ENCODE assay signal across 19 cellular contexts in genomic region chr14:69553221-69553620, GRCh38. TPM values are rescaled to one million over a fixed set of nuclear protein-coding genes. Genes with fewer than 3 reads are reported as not detected.
DNase-seq lines count a peak whose midpoint lies in the region; ATAC-seq and TF ChIP-seq lines count a peak whose summit lies in the region.
"Had no signal": no experiment of that assay in that cellular context is flagged by ENCODE, and none has a peak within 500 bp of the region (broad histone marks: within the 10 kb centered on the region; RNA-seq: fewer than 3 reads in every experiment).

No MANE protein-coding gene starts in this region.

- H3K27ac Mint-ChIP-seq in activated T-cell treated with anti-CD3 and anti-CD28 coated beads, Interleukin-2, amount 50 U/mL, for 72 hours = no peak overlapping the region
- H3K27ac Mint-ChIP-seq: natural killer cell treated with Interleukin-12 subunit alpha and Interleukin-12 subunit beta and Interleukin-15 and Interleukin-18, amount 100 ng/mL, for 72 hours; T-helper 17 cell; type B pancreatic cell had no signal

- no peak for TF ChIP-seq CTCF in fibroblast of pulmonary artery (IDR thresholded peaks at IDR 0.05; ENCODE audit: low read length, missing control alignments)

- no peak overlapping the region for H3K4me3 ChIP-seq in fibroblast of pulmonary artery (replicated peaks; ENCODE audit: low read depth, low read length)
- H3K4me3 ChIP-seq: lower lobe of right lung had no signal

- no peaks in the 10 kb centered on the region for H3K4me1 Mint-ChIP-seq in activated T-cell treated with anti-CD3 and anti-CD28 coated beads, Interleukin-2, amount 50 U/mL, for 72 hours (ENCODE audit: low read depth)

- H3K27me3 Mint-ChIP-seq in activated T-cell treated with anti-CD3 and anti-CD28 coated beads, Interleukin-2, amount 50 U/mL, for 72 hours (ENCODE audit: low read depth) = peaks cover 34% of the 10 kb centered on the region

- no peaks in the 10 kb centered on the region for H3K36me3 Mint-ChIP-seq in activated T-cell treated with anti-CD3 and anti-CD28 coated beads, Interleukin-2, amount 50 U/mL, for 72 hours (ENCODE audit: insufficient read depth in 2 of 2)
- H3K36me3 Mint-ChIP-seq: natural killer cell treated with Interleukin-12 subunit alpha and Interleukin-12 subunit beta and Interleukin-15 and Interleukin-18, amount 100 ng/mL, for 72 hours; type B pancreatic cell had no signal

- DNase-seq in SIG-M5 treated with dmso at 0.1 percent for 504 hours (lab: John Stamatoyannopoulos, UW; ENCODE audit: unreplicated experiment) = peak; percentile 14
- DNase-seq in SIG-M5 (lab: John Stamatoyannopoulos, UW) = no peak
- peak; percentile 26 for DNase-seq in RPMI7951 (ENCODE audit: low read depth)
- DNase-seq in fibroblast of pulmonary artery (ENCODE audit: low read depth) = peak; percentile 92
- no peak for DNase-seq in dedifferentiated amniotic fluid mesenchymal stem cell (ENCODE audit: extremely low spot score)
- DNase-seq in ureter (ENCODE audit: low spot score) = no peak
- DNase-seq in SHP77 (lab: John Stamatoyannopoulos, UW) = no peak
- DNase-seq in activated T-cell treated with anti-CD3 and anti-CD28 coated beads, Interleukin-2, amount 50 U/mL, for 72 hours = no peak
- DNase-seq: activated naive CD4-positive, alpha-beta T cell treated with anti-CD3 and anti-CD28 coated beads, Interleukin-2, amount 50 U/mL, for 16 hours; lower lobe of right lung; NCI-H1694; NCI-H524; stimulated activated CD4-positive, alpha-beta T cell treated with anti-CD3 and anti-CD28 coated beads, Interleukin-4, amount 100 ng/mL, for 1 hour; T-helper 17 cell had no signal

- no peak overlapping the region for H3K4me3 Mint-ChIP-seq in activated T-cell treated with anti-CD3 and anti-CD28 coated beads, Interleukin-2, amount 50 U/mL, for 72 hours
- H3K4me3 Mint-ChIP-seq: natural killer cell treated with Interleukin-12 subunit alpha and Interleukin-12 subunit beta and Interleukin-15 and Interleukin-18, amount 100 ng/mL, for 72 hours; T-helper 17 cell; type B pancreatic cell had no signal

- H3K9me3 Mint-ChIP-seq in activated T-cell treated with anti-CD3 and anti-CD28 coated beads, Interleukin-2, amount 50 U/mL, for 72 hours = no peaks in the 10 kb centered on the region
- H3K9me3 Mint-ChIP-seq: natural killer cell treated with Interleukin-12 subunit alpha and Interleukin-12 subunit beta and Interleukin-15 and Interleukin-18, amount 100 ng/mL, for 72 hours; type B pancreatic cell had no signal

- no peak for ATAC-seq in activated T-cell treated with anti-CD3 and anti-CD28 coated beads, Interleukin-2, amount 50 U/mL, for 72 hours (replicated peaks in 1 of 2)
- ATAC-seq: lower lobe of right lung; natural killer cell treated with Interleukin-12 subunit alpha and Interleukin-12 subunit beta and Interleukin-15 and Interleukin-18, amount 100 ng/mL, for 72 hours; Panc1; T-helper 17 cell had no signal

RNA-seq across cellular contexts. Expression of gene CCDC177, which starts 21.4 kb away (rescaled TPM):
- total RNA-seq in RPMI7951 (2014; rRNA removed; shearing (Covaris generic)) = not detected in 2 replicates
- not detected for total RNA-seq in ureter
- not detected for total RNA-seq in activated T-cell treated with anti-CD3 and anti-CD28 coated beads, Interleukin-2, amount 50 U/mL, for 72 hours
- total RNA-seq: chondrocyte; epithelial cell of proximal tubule; lower lobe of right lung; natural killer cell treated with Interleukin-12 subunit alpha and Interleukin-12 subunit beta and Interleukin-15 and Interleukin-18, amount 100 ng/mL, for 72 hours; T-helper 17 cell had no signal

RNA-seq across cellular contexts. Expression of gene SUSD6, which starts 58.2 kb away (rescaled TPM):
- total RNA-seq in RPMI7951 (2014; rRNA removed; shearing (Covaris generic)) = 3.9 and 5.8 TPM in 2 replicates
- 41.6 TPM for total RNA-seq in ureter
- 10 to 100 TPM; 60.3 to 73.8 TPM for total RNA-seq in activated T-cell treated with anti-CD3 and anti-CD28 coated beads, Interleukin-2, amount 50 U/mL, for 72 hours

Comparison
In these comparisons a context has a peak if more than half of its experiments do, and no peak if none do; other contexts are left out.
1. DNase-seq: peak in SIG-M5 treated with dmso at 0.1 percent for 504 hours (single experiment), RPMI7951 (single experiment) and fibroblast of pulmonary artery (single experiment); none in SIG-M5 (single experiment), dedifferentiated amniotic fluid mesenchymal stem cell (single experiment), ureter (single experiment), SHP77 (0 of 2) and activated T-cell treated with anti-CD3 and anti-CD28 coated beads, Interleukin-2, amount 50 U/mL, for 72 hours (0 of 2).